Comparison of ENCODE assay signal across 8 cellular contexts in genomic region chr15:40322531-40323238, GRCh38. TPM values are rescaled to one million over a fixed set of nuclear protein-coding genes. Genes with fewer than 3 reads are reported as not detected.
A peak's percentile ranks its signal among the peaks of the same experiment; 100 is the strongest.
DNase-seq lines count a peak whose midpoint lies in the region; ATAC-seq and TF ChIP-seq lines count a peak whose summit lies in the region.

No MANE protein-coding gene starts in this region.

- no peak for DNase-seq in activated naive CD4-positive, alpha-beta T cell treated with anti-CD3 and anti-CD28 coated beads, Interleukin-2, amount 10 ng/mL, durations not matched to agents 7 days and 5 days
- no peak for DNase-seq in activated naive CD4-positive, alpha-beta T cell (lab: John Stamatoyannopoulos, UW)
- DNase-seq in astrocyte of the cerebellum (ENCODE audit: low read depth) (no peak), upper lobe of left lung (peak in 1 of 2 donors; percentile 18), SHP77 treated with DMSO at 0.1 percent for 48 hours (lab: John Stamatoyannopoulos, UW) (no peak), middle frontal gyrus (ENCODE audit: extremely low spot score, low spot score) (no peak)

- H3K4me3 ChIP-seq in astrocyte of the cerebellum (ENCODE audit: low read depth, low read length): peak overlapping the region; percentile 31
- H3K4me3 ChIP-seq in liver (ENCODE audit: low read depth in 1 of 3, low read length in 3 of 3): peak overlapping the region in 2 of 3 donors; percentile 37 to 86
- H3K4me3 ChIP-seq in upper lobe of left lung: peak overlapping the region in 3 of 4 donors; percentile 66 to 80 (median 77)

- in situ Hi-C loops in astrocyte of the cerebellum (cut with HindIII; ENCODE audit: low sequenced_read_pairs): loop anchor here (5.0 kb wide), 1 partner anchor 100 kb away; no protein-coding TSS in a partner anchor

- CTCF ChIA-PET in activated naive CD4-positive, alpha-beta T cell treated with anti-CD3 and anti-CD28 coated beads, Interleukin-2, amount 10 ng/mL, durations not matched to agents 7 days and 5 days (lab: Charles Lee): interaction anchor here (0.7 to 21.9 kb wide), 12 partner anchors 8 to 98 kb away, joined by 3 to 425 read pairs (median 5); partner anchors contain the start of genes CCDC9B and PLCB2

- TF ChIP-seq CTCF in astrocyte of the cerebellum (IDR thresholded peaks at IDR 0.05; ENCODE audit: low read depth, low read length, missing control alignments): no peak
- no peak for TF ChIP-seq CTCF in liver (IDR thresholded peaks at IDR 0.05; ENCODE audit: low read depth, low read length, missing input control)
- TF ChIP-seq CTCF in upper lobe of left lung (IDR thresholded peaks at IDR 0.05): no peak

- H3K9me3 Mint-ChIP-seq in activated naive CD4-positive, alpha-beta T cell treated with anti-CD3 and anti-CD28 coated beads, Interleukin-2, amount 10 ng/mL, durations not matched to agents 7 days and 5 days: no peaks in the 10 kb centered on the region

- H3K27ac ChIP-seq in liver (ENCODE audit: low read depth in 1 of 2, low read length in 2 of 2): peak overlapping the region in 1 of 2 donors; percentile 56
- peak overlapping the region; percentile 34 to 91 (median 70) for H3K27ac ChIP-seq in upper lobe of left lung

- H3K27me3 ChIP-seq in liver (ENCODE audit: control insufficient read depth in 4 of 4, insufficient read depth in 4 of 4, low read length in 3 of 4): no peaks in the 10 kb centered on the region
- no peaks in the 10 kb centered on the region for H3K27me3 ChIP-seq in upper lobe of left lung

- H3K4me3 Mint-ChIP-seq in activated naive CD4-positive, alpha-beta T cell treated with anti-CD3 and anti-CD28 coated beads, Interleukin-2, amount 10 ng/mL, durations not matched to agents 7 days and 5 days: peak overlapping the region; percentile 71

- TF ChIP-seq EP300 in upper lobe of left lung (IDR thresholded peaks at IDR 0.05): no peak

- H3K9me3 ChIP-seq in liver (ENCODE audit: control insufficient read depth in 4 of 4, low read length in 3 of 4): no peaks in the 10 kb centered on the region
- no peaks in the 10 kb centered on the region for H3K9me3 ChIP-seq in upper lobe of left lung

- H3K36me3 ChIP-seq in liver (ENCODE audit: control insufficient read depth in 4 of 4, insufficient read depth in 3 of 4, low read depth in 1 of 4, low read length in 3 of 4) (peaks cover 0 to 1% (median 0%) of the 10 kb centered on the region in 4 donors), upper lobe of left lung (no peaks in the 10 kb centered on the region)

- H3K4me1 ChIP-seq in liver (ENCODE audit: control insufficient read depth in 4 of 4, insufficient read depth in 4 of 4, low read length in 3 of 4): peaks cover 0 to 11% (median 6%) of the 10 kb centered on the region in 4 donors
- peaks cover 21 to 49% (median 25%) of the 10 kb centered on the region in 4 donors for H3K4me1 ChIP-seq in upper lobe of left lung

- TF ChIP-seq POLR2A in upper lobe of left lung (IDR thresholded peaks at IDR 0.05): no peak

- peaks cover 29% of the 10 kb centered on the region for H3K4me1 Mint-ChIP-seq in activated naive CD4-positive, alpha-beta T cell treated with anti-CD3 and anti-CD28 coated beads, Interleukin-2, amount 10 ng/mL, durations not matched to agents 7 days and 5 days

- H3K27ac Mint-ChIP-seq in activated naive CD4-positive, alpha-beta T cell treated with anti-CD3 and anti-CD28 coated beads, Interleukin-2, amount 10 ng/mL, durations not matched to agents 7 days and 5 days: no peak overlapping the region

- TF ChIP-seq RAD21 in liver (IDR thresholded peaks at IDR 0.05): no peak

- H3K27me3 Mint-ChIP-seq in activated naive CD4-positive, alpha-beta T cell treated with anti-CD3 and anti-CD28 coated beads, Interleukin-2, amount 10 ng/mL, durations not matched to agents 7 days and 5 days: peaks cover 35% of the 10 kb centered on the region

- ATAC-seq in upper lobe of left lung (ENCODE audit: low FRiP score in 2 of 2) (no peak), GM19463 (IDR thresholded peaks at IDR 0.05; ENCODE audit: unreplicated experiment) (no peak)

- no peak overlapping the region for H3K9ac ChIP-seq in liver (ENCODE audit: low read depth in 1 of 2, low read length in 2 of 2)

- H3K36me3 Mint-ChIP-seq in activated naive CD4-positive, alpha-beta T cell treated with anti-CD3 and anti-CD28 coated beads, Interleukin-2, amount 10 ng/mL, durations not matched to agents 7 days and 5 days: peaks cover 7% of the 10 kb centered on the region

- 54% methylated on average over 26 of the region's 26 CpGs for WGBS in liver
- 58 to 72% methylated on average over 20 to 26 of the region's 26 CpGs for WGBS in upper lobe of left lung, 2 donors

TF ChIP-seq in liver, 16 proteins besides CTCF, POLR2A, EP300 and RAD21:
- no peak for TF ChIP-seq HNF4A (conservative IDR thresholded peaks at IDR 0.05)
- TF ChIP-seq YY1 (IDR thresholded peaks at IDR 0.05): no peak
- TF ChIP-seq TAF1 (conservative IDR thresholded peaks at IDR 0.05): no peak
- TF ChIP-seq GABPA (IDR thresholded peaks at IDR 0.05 in 1 of 2, conservative IDR thresholded peaks at IDR 0.05 in 1 of 2): no peak
- TF ChIP-seq ZBTB33 (IDR thresholded peaks at IDR 0.05): no peak
- no peak for TF ChIP-seq FOXA2 (IDR thresholded peaks at IDR 0.05)
- TF ChIP-seq FOXA1 (IDR thresholded peaks at IDR 0.05): no peak
- no peak for TF ChIP-seq REST (IDR thresholded peaks at IDR 0.05)
- no peak for TF ChIP-seq ATF3 (IDR thresholded peaks at IDR 0.05)
- no peak for TF ChIP-seq NR2F2 (IDR thresholded peaks at IDR 0.05)
- TF ChIP-seq MAX (IDR thresholded peaks at IDR 0.05): no peak
- TF ChIP-seq RXRA (IDR thresholded peaks at IDR 0.05): no peak
- no peak for TF ChIP-seq HNF4G (IDR thresholded peaks at IDR 0.05)
- no peak for TF ChIP-seq JUND (IDR thresholded peaks at IDR 0.05)
- no peak for TF ChIP-seq EGR1 (IDR thresholded peaks at IDR 0.05; ENCODE audit: low read depth in 2 of 2)
- no peak for TF ChIP-seq SP1 (IDR thresholded peaks at IDR 0.05)
TF ChIP-seq in liver: peak in this region for 0.

RNA-seq across cellular contexts. Expression of gene INAFM2, which starts 0.8 kb away (rescaled TPM):
- total RNA-seq in liver (1 to 10 TPM; 4.8 to 5.7 TPM), upper lobe of left lung (10 to 100 TPM; 15.7 to 36.2 (median 25.6) TPM)
- 1 to 10 TPM; 3.3 to 4.0 TPM for polyA plus RNA-seq in liver

RNA-seq across cellular contexts. Expression of gene PLCB2, which starts 14.9 kb away (rescaled TPM):
- total RNA-seq in liver (10 to 100 TPM; 10.6 to 13.3 TPM), upper lobe of left lung (100 to 1,000 TPM in 2 of 6 donors, 10 to 100 TPM in 4; 26.9 to 170 (median 85.7) TPM)
- 1 to 10 TPM; 2.1 to 4.7 TPM for polyA plus RNA-seq in liver

RNA-seq across cellular contexts. Expression of gene CCDC9B, which starts 18.1 kb away (rescaled TPM):
- total RNA-seq in liver: 1 to 10 TPM in 1 of 2 donors, under 1 TPM in 1; 0.61 to 4.4 TPM
- under 1 TPM; 0.43 to 0.85 TPM for polyA plus RNA-seq in liver
- total RNA-seq in upper lobe of left lung: 100 to 1,000 TPM in 1 of 6 donors, 10 to 100 TPM in 5; 15.5 to 140 (median 68.1) TPM

RNA-seq across cellular contexts. Expression of gene PHGR1, which starts 28.1 kb away (rescaled TPM):
- under 1 TPM in 1 of 2 donors, not detected in 1; 0.33 TPM for total RNA-seq in liver
- polyA plus RNA-seq in liver: not detected
- under 1 TPM in 1 of 6 donors, not detected in 5; 0.67 TPM for total RNA-seq in upper lobe of left lung

RNA-seq across cellular contexts. Expression of gene DISP2, which starts 35.3 kb away (rescaled TPM):
- under 1 TPM; under 0.01 TPM for total RNA-seq in liver
- under 1 TPM in 1 of 2 donors, not detected in 1; 0.23 TPM for polyA plus RNA-seq in liver
- total RNA-seq in upper lobe of left lung: 1 to 10 TPM in 2 of 6 donors, under 1 TPM in 4; under 0.01 to 3.5 (median 0.13) TPM
